ENCODE assay signal across 24 cellular contexts in the genomic region with DNA sequence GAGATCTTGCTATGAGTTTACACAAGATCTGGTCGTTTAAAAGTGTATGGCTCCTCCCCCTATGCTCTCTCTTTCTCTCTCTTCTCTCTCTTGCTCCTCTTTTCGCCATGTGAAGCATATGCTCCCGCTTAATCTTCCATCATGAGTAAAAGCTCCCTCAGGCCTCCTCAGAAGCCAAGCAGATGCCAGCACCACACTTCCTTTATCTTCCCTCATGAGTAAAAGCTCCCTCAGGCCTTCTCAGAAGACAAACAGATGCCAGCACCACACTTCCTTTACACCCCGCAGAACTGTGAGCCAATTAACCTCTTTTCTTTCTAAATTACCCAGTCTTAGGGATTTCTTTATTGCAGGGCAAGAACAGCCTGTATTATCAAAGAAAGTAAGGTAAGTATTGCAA.
DNase-seq lines count a peak whose midpoint lies in the region; TF ChIP-seq lines count a peak whose summit lies in the region.
"Had no signal": no experiment of that assay in that cellular context is flagged by ENCODE, and none has a peak within 500 bp of the region (broad histone marks: within the 10 kb centered on the region; RNA-seq: fewer than 3 reads in every experiment).

No MANE protein-coding gene starts in this region.

- H2AFZ ChIP-seq in ACC112 (ENCODE audit: low read length, unreplicated experiment), result peak overlapping the region; percentile 44
- H2AFZ ChIP-seq in GM23248, result no peak overlapping the region
- H2AFZ ChIP-seq: PC-9 had no signal

- H3F3A ChIP-seq in GM23248 (ENCODE audit: insufficient read depth), result peaks cover 21% of the 10 kb centered on the region; the same call in 1 of the 2 replicates

- H3K4me3 ChIP-seq in ACC112 (ENCODE audit: low read depth, low read length) (no peak overlapping the region), GM23248 (no peak overlapping the region), SK-N-MC (no peak overlapping the region), fibroblast of mammary gland (ENCODE audit: control insufficient read depth, low read depth, low read length) (no peak overlapping the region)
- no peak overlapping the region for H3K4me3 ChIP-seq in effector memory CD4-positive, alpha-beta T cell (ENCODE audit: insufficient read depth, low read depth, low read length, poor library complexity, severe bottlenecking)
- H3K4me3 ChIP-seq: HAP-1, PC-9, SJCRH30 had no signal

- H3K4me2 ChIP-seq in GM23248 (ENCODE audit: unreplicated experiment), result no peak overlapping the region
- H3K4me2 ChIP-seq: KMS-11, PC-9 had no signal

- H3K4me1 ChIP-seq in ACC112 (ENCODE audit: control insufficient read depth, insufficient read depth, low read length, unreplicated experiment) (peaks cover 22% of the 10 kb centered on the region), GM23248 (ENCODE audit: insufficient read depth) (peaks cover 29% of the 10 kb centered on the region)
- no peaks in the 10 kb centered on the region for H3K4me1 ChIP-seq in effector memory CD4-positive, alpha-beta T cell (ENCODE audit: control insufficient read depth, insufficient read depth, low read length, poor library complexity, severe bottlenecking)
- H3K4me1 ChIP-seq: HAP-1 had no signal

- H4K20me1 ChIP-seq in GM23248 (ENCODE audit: insufficient read depth), result no peaks in the 10 kb centered on the region

- TF ChIP-seq CTCF in fibroblast of mammary gland (conservative IDR thresholded peaks at IDR 0.05; ENCODE audit: control insufficient read depth, insufficient read depth, low read depth, low read length), result no peak

- in situ Hi-C loops in GM23248 (cut with MboI), result no loop called here

- H3K9ac ChIP-seq in GM23248 (no peak overlapping the region), SK-N-MC (ENCODE audit: insufficient read length) (no peak overlapping the region)
- H3K9ac ChIP-seq: KMS-11 had no signal

- H3K9me2 ChIP-seq in GM23248 (ENCODE audit: insufficient read depth), result no peaks in the 10 kb centered on the region

- H3K79me2 ChIP-seq in ACC112 (ENCODE audit: control insufficient read depth, insufficient read depth, low read length, unreplicated experiment), result no peaks in the 10 kb centered on the region
- no peaks in the 10 kb centered on the region for H3K79me2 ChIP-seq in GM23248 (ENCODE audit: insufficient read depth)

- H3K9me3 ChIP-seq in GM23248 (ENCODE audit: low read depth) (no peaks in the 10 kb centered on the region), SK-N-MC (ENCODE audit: low read depth, low read length) (no peaks in the 10 kb centered on the region)
- H3K9me3 ChIP-seq in effector memory CD4-positive, alpha-beta T cell (ENCODE audit: control insufficient read depth, low read length), result no peaks in the 10 kb centered on the region
- H3K9me3 ChIP-seq: HAP-1, SJCRH30 had no signal

- WGBS in GM23248 (ENCODE audit: low coverage in 1 of 2, low lambda C conversion rate in 2 of 2, missing lambda C conversion rate in 2 of 2), 2 experiments, result 81 to 88% methylated on average over 4 of the region's 4 CpGs

- peak; percentile 7 for DNase-seq in GM23248
- DNase-seq in SK-N-MC (ENCODE audit: low read depth, low spot score), result peak; percentile 35
- peak; percentile 16 for DNase-seq in fibroblast of mammary gland (ENCODE audit: low read depth)
- no peak for DNase-seq in effector memory CD4-positive, alpha-beta T cell
- no peak for DNase-seq in T1000 (lab: John Stamatoyannopoulos, UW)
- no peak for DNase-seq in cerebellum (ENCODE audit: low spot score)
- DNase-seq: CD8-positive, alpha-beta T cell; DMS 273 treated with DMSO at 0.1 percent for 48 hours; DMS79; GOT3; HFFc6; NCI-H1092; NCI-H1417 treated with DMSO at 0.1 percent for 48 hours; NCI-H1694 treated with DMSO at 0.1 percent for 48 hours; NCI-H2081; NCI-H345; NCI-H524; NCI-H774; PC-9; SJCRH30 had no signal

- H3K36me3 ChIP-seq in ACC112 (ENCODE audit: insufficient read depth, low read length), result no peaks in the 10 kb centered on the region
- no peaks in the 10 kb centered on the region for H3K36me3 ChIP-seq in GM23248 (ENCODE audit: low read depth)
- H3K36me3 ChIP-seq in SK-N-MC (ENCODE audit: insufficient read depth, low read length), result no peaks in the 10 kb centered on the region
- no peaks in the 10 kb centered on the region for H3K36me3 ChIP-seq in effector memory CD4-positive, alpha-beta T cell (ENCODE audit: control insufficient read depth, insufficient read depth, low read length)
- H3K36me3 ChIP-seq: HAP-1, SJCRH30 had no signal

- H3K27ac ChIP-seq in ACC112 (ENCODE audit: low read depth, low read length), result no peak overlapping the region
- no peak overlapping the region for H3K27ac ChIP-seq in GM23248
- H3K27ac ChIP-seq in SK-N-MC, result peak overlapping the region; percentile 85
- no peak overlapping the region for H3K27ac ChIP-seq in effector memory CD4-positive, alpha-beta T cell (ENCODE audit: insufficient read depth, low read length, poor library complexity, severe bottlenecking)
- H3K27ac ChIP-seq: C4-2B, KMS-11, PC-9, SJCRH30 had no signal

- no peaks in the 10 kb centered on the region for H3K27me3 ChIP-seq in ACC112 (ENCODE audit: insufficient read depth, low read length)
- H3K27me3 ChIP-seq in GM23248 (replicated peaks; ENCODE audit: insufficient read depth), result peaks cover 16% of the 10 kb centered on the region
- H3K27me3 ChIP-seq in effector memory CD4-positive, alpha-beta T cell (replicated peaks; ENCODE audit: control insufficient read depth, insufficient read depth, low read length, poor library complexity, severe bottlenecking), result no peaks in the 10 kb centered on the region
- H3K27me3 ChIP-seq: SJCRH30 had no signal

Comparison
In these comparisons a context has a peak if more than half of its experiments do, and no peak if none do; other contexts are left out.
1. DNase-seq: peak in GM23248 (single experiment), SK-N-MC (single experiment) and fibroblast of mammary gland (single experiment); none in effector memory CD4-positive, alpha-beta T cell (0 of 3), T1000 (single experiment) and cerebellum (single experiment).